ENCODE assay signal across 1 cellular context in the genomic region with DNA sequence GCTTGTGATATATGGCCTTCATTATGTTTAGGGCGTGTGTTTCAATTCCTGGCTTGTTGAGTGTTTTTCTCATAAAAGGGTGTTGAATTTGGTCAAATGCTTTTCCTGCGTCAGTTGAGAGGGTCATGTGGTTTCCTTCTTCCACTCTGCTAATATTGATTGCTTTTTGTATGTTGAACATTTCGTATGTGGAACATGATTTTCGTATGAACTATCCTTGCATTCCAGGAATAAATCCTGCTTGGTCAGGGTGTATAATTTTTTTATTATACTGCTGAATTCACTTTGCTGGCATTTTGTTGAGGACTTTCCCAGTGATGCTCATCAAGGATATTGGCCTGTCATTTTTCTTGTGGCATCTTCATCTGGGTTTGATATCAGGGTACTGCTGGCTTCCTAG.
TF ChIP-seq lines count a peak whose summit lies in the region.

No MANE protein-coding gene starts in this region.

TF ChIP-seq in K562, 482 proteins besides CTCF, POLR2A, EP300 and RAD21:
- TF ChIP-seq POLR2G (IDR thresholded peaks at IDR 0.05; ENCODE audit: low read depth, low read length) (no peak), PRPF4 (IDR thresholded peaks at IDR 0.05; ENCODE audit: insufficient read depth, low read depth, low read length, poor library complexity, severe bottlenecking) (no peak), TRIM24 (IDR thresholded peaks at IDR 0.05) (peak in 1 of 2 experiments; percentile 14; a peak in 1 of 4 replicates), ZC3H11A (IDR thresholded peaks at IDR 0.05; ENCODE audit: low read depth, low read length) (no peak), ZNF324 (CRISPR knock-in tag; IDR thresholded peaks at IDR 0.05) (peak; percentile 92), ZNF764 (CRISPR knock-in tag; IDR thresholded peaks at IDR 0.05; ENCODE audit: low read depth) (no peak), ARID1B (IDR thresholded peaks at IDR 0.05) (no peak), ELF2 (CRISPR knock-in tag; IDR thresholded peaks at IDR 0.05) (no peak)
- TF ChIP-seq, protein P1, sequence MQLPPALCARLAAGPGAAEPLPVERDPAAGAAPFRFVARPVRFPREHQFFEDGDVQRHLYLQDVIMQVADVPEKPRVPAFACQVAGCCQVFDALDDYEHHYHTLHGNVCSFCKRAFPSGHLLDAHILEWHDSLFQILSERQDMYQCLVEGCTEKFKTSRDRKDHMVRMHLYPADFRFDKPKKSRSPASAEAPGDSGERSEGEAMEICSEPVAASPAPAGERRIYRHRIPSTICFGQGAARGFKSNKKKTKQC (CRISPR knock-in tag; IDR thresholded peaks at IDR 0.05), result no peak
- TF ChIP-seq, protein P2, sequence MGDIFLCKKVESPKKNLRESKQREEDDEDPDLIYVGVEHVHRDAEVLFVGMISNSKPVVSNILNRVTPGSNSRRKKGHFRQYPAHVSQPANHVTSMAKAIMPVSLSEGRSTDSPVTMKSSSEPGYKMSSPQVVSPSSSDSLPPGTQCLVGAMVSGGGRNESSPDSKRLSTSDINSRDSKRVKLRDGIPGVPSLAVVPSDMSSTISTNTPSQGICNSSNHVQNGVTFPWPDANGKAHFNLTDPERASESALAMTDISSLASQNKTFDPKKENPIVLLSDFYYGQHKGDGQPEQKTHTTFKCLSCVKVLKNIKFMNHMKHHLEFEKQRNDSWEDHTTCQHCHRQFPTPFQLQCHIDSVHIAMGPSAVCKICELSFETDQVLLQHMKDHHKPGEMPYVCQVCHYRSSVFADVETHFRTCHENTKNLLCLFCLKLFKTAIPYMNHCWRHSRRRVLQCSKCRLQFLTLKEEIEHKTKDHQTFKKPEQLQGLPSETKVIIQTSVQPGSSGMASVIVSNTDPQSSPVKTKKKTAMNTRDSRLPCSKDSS (IDR thresholded peaks at IDR 0.05; ENCODE audit: low read depth, partially characterized antibody), result peak; percentile 25
- TF ChIP-seq, protein P3, sequence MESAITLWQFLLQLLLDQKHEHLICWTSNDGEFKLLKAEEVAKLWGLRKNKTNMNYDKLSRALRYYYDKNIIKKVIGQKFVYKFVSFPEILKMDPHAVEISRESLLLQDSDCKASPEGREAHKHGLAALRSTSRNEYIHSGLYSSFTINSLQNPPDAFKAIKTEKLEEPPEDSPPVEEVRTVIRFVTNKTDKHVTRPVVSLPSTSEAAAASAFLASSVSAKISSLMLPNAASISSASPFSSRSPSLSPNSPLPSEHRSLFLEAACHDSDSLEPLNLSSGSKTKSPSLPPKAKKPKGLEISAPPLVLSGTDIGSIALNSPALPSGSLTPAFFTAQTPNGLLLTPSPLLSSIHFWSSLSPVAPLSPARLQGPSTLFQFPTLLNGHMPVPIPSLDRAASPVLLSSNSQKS (CRISPR knock-in tag; IDR thresholded peaks at IDR 0.05), result no peak
TF ChIP-seq in K562: peak in this region for 3.
